In genomic region chr9:89436963-89437625, GRCh38 we compare ENCODE assay signal across 8 cellular contexts.
A peak's percentile ranks its signal among the peaks of the same experiment; 100 is the strongest.
DNase-seq lines count a peak whose midpoint lies in the region; ATAC-seq and TF ChIP-seq lines count a peak whose summit lies in the region.

No MANE protein-coding gene starts in this region.

- H3K36me3 ChIP-seq in DND-41 (ENCODE audit: insufficient read depth, low read length) (peaks cover 78% of the 10 kb centered on the region), thyroid gland (no peaks in the 10 kb centered on the region)

- no peak overlapping the region for H3K4me3 ChIP-seq in DND-41 (ENCODE audit: low read depth in 1 of 2, low read length in 2 of 2)
- H3K4me3 ChIP-seq in epithelial cell of esophagus (ENCODE audit: low read length), result no peak overlapping the region
- no peak overlapping the region for H3K4me3 ChIP-seq in thyroid gland (replicated peaks in 1 of 3)

- H3K27me3 ChIP-seq in DND-41 (ENCODE audit: insufficient read depth, low read length, poor library complexity), result no peaks in the 10 kb centered on the region
- no peaks in the 10 kb centered on the region for H3K27me3 ChIP-seq in thyroid gland

- peaks cover 91% of the 10 kb centered on the region for H4K20me1 ChIP-seq in DND-41 (ENCODE audit: insufficient read depth, low read length)

- H3K36me3 Mint-ChIP-seq in T-helper 2 cell treated with Interferon-gamma antibody and Interleukin-4, amounts not matched to agents 5 μg/mL and 100 μg/mL, for 36 hours (ENCODE audit: low read depth), result peaks cover 49% of the 10 kb centered on the region

- DNase-seq in DND-41 (no peak), epithelial cell of esophagus (ENCODE audit: low read depth) (peak; percentile 29), thyroid gland (peak; percentile 68 to 73), HPDE6-E6E7 (ENCODE audit: extremely low spot score) (no peak), Ammon's horn (ENCODE audit: low spot score) (no peak), NCI-H2171 (lab: John Stamatoyannopoulos, UW) (no peak)
- DNase-seq in T-helper 2 cell treated with Interferon-gamma antibody and Interleukin-4, amounts not matched to agents 5 μg/mL and 100 μg/mL, for 36 hours (ENCODE audit: low spot score), result no peak

- intact Hi-C loops in thyroid gland (cut with DNase I), result no loop called here

- H3K4me1 Mint-ChIP-seq in T-helper 2 cell treated with Interferon-gamma antibody and Interleukin-4, amounts not matched to agents 5 μg/mL and 100 μg/mL, for 36 hours (ENCODE audit: low read depth), result peaks cover 70% of the 10 kb centered on the region

- H3K9ac ChIP-seq in DND-41 (ENCODE audit: low read depth, low read length), result no peak overlapping the region

- H3K27ac ChIP-seq in DND-41 (ENCODE audit: low read length) (peak overlapping the region; percentile 16; the same call in 1 of the 2 replicates), thyroid gland (no peak overlapping the region)

- H3K79me2 ChIP-seq in DND-41 (ENCODE audit: insufficient read depth, low read length), result peaks cover 97% of the 10 kb centered on the region

- H3K9me3 Mint-ChIP-seq in T-helper 2 cell treated with Interferon-gamma antibody and Interleukin-4, amounts not matched to agents 5 μg/mL and 100 μg/mL, for 36 hours, result no peaks in the 10 kb centered on the region

- TF ChIP-seq CTCF in DND-41 (IDR thresholded peaks at IDR 0.05; ENCODE audit: borderline replicate concordance, extremely low read depth, low read length, poor library complexity, severe bottlenecking), result no peak
- TF ChIP-seq CTCF in epithelial cell of esophagus (IDR thresholded peaks at IDR 0.05; ENCODE audit: insufficient read depth, low read depth, low read length, missing control alignments), result no peak
- no peak for TF ChIP-seq CTCF in thyroid gland (IDR thresholded peaks at IDR 0.05)

- 52 to 74% methylated on average over 9 to 10 of the region's 17 CpGs for WGBS in thyroid gland, 2 donors

- TF ChIP-seq POLR2A in thyroid gland (IDR thresholded peaks at IDR 0.05), result no peak

- H3K9me3 ChIP-seq in DND-41 (ENCODE audit: insufficient read depth, low read length, severe bottlenecking), result no peaks in the 10 kb centered on the region
- no peaks in the 10 kb centered on the region for H3K9me3 ChIP-seq in thyroid gland

- ATAC-seq in DND-41 (ENCODE audit: insufficient read depth, low read depth) (peak; percentile 28; the same call in 1 of the 3 replicates), HG03442 (IDR thresholded peaks at IDR 0.05; ENCODE audit: unreplicated experiment) (peak; percentile 48)

- peak overlapping the region; percentile 74 for H3K27ac Mint-ChIP-seq in T-helper 2 cell treated with Interferon-gamma antibody and Interleukin-4, amounts not matched to agents 5 μg/mL and 100 μg/mL, for 36 hours

- no peak overlapping the region for H2AFZ ChIP-seq in DND-41 (ENCODE audit: low read depth, low read length)

- H3K4me2 ChIP-seq in DND-41 (ENCODE audit: insufficient read depth, low read length), result no peak overlapping the region

- H3K4me3 Mint-ChIP-seq in T-helper 2 cell treated with Interferon-gamma antibody and Interleukin-4, amounts not matched to agents 5 μg/mL and 100 μg/mL, for 36 hours, result peak overlapping the region; percentile 4

- no peaks in the 10 kb centered on the region for H3K27me3 Mint-ChIP-seq in T-helper 2 cell treated with Interferon-gamma antibody and Interleukin-4, amounts not matched to agents 5 μg/mL and 100 μg/mL, for 36 hours (ENCODE audit: low read depth)

- no peaks in the 10 kb centered on the region for H3K4me1 ChIP-seq in DND-41 (ENCODE audit: insufficient read depth, low read length)
- peaks cover 53 to 54% of the 10 kb centered on the region in 2 donors for H3K4me1 ChIP-seq in thyroid gland

Comparison
In these comparisons a context has a peak if more than half of its experiments do, and no peak if none do; other contexts are left out.
1. DNase-seq: peak in epithelial cell of esophagus (single experiment) and thyroid gland (2 of 2); none in DND-41 (single experiment), T-helper 2 cell treated with Interferon-gamma antibody and Interleukin-4, amounts not matched to agents 5 μg/mL and 100 μg/mL, for 36 hours (single experiment), HPDE6-E6E7 (single experiment), Ammon's horn (single experiment) and NCI-H2171 (single experiment).